8 cellular contexts compared by ENCODE assay signal in the genomic region with DNA sequence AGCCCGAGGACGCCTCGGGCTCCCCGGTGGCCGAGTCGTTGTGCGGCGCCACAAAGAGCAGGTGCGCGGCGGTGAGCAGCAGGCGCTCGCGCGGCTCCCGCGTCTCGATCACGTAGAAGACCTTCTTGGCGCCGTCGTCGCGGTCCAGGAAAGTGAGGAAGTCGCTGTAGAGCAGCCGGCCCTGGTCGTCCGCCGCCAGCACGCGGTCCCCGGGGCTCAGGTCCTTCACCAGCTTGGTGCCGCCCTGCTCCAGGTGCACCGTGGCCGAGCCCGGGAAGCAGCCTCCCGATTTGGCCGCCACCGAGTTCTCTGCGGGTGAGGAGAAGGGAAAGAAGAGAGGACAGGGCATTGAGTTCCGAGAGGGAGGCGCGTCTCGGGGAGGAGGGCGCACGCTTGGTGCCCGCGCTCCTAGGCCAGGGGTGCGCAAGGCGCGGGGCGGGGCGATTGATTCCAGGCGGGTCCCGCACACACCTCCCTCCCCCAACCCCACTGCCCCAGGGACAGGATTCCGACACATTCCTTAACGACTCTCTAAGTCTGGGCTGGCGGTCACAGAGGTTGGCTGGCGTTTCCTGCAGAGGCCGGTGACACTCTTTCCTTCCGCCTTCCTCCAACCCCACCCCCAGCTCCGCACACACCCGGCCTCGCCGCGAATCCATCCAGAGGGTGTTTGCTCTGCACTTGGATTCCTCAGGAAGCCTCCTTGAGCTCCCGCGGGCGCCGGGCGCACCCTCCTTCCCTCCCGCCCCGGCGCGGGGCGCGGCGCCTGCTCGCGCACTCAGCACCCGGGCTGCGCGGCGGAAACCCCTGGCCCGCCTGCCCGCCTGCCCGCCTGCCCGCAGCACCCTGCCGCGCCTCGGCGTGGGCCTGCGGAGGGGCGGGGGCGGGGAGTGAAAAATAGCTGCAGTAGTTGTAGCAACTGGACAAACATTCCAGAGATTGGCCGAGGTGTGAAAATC. TPM values are rescaled to one million over a fixed set of nuclear protein-coding genes. Genes with fewer than 3 reads are reported as not detected.
DNase-seq lines count a peak whose midpoint lies in the region; ATAC-seq and TF ChIP-seq lines count a peak whose summit lies in the region.

No MANE protein-coding gene starts in this region.

- ATAC-seq in SK-N-SH treated with all-trans-retinoic acid at 6 μM for 48 hours (no peak), T-helper 17 cell (no peak), right cardiac atrium (peak; percentile 9 to 28), HG02571 (IDR thresholded peaks at IDR 0.05; ENCODE audit: unreplicated experiment) (no peak)

- H3K4me3 Mint-ChIP-seq in T-helper 17 cell: peak overlapping the region; percentile 76

- 6% methylated on average over 69 of the region's 96 CpGs for WGBS in SK-N-SH (ENCODE audit: low lambda C conversion rate)
- under 1% methylated on average over 96 of the region's 96 CpGs for WGBS in right cardiac atrium
- 2% methylated on average over 68 of the region's 96 CpGs for WGBS in smooth muscle cell (ENCODE audit: low lambda C conversion rate)

- peaks cover 93% of the 10 kb centered on the region for H3K27me3 ChIP-seq in SK-N-SH (ENCODE audit: insufficient read depth)
- no peaks in the 10 kb centered on the region for H3K27me3 ChIP-seq in right cardiac atrium (ENCODE audit: control insufficient read depth, insufficient read depth)
- peaks cover 97% of the 10 kb centered on the region for H3K27me3 ChIP-seq in smooth muscle cell (ENCODE audit: low read depth)
- peaks cover 12% of the 10 kb centered on the region for H3K27me3 ChIP-seq in SJCRH30

- no peak for TF ChIP-seq EP300 in SK-N-SH (IDR thresholded peaks at IDR 0.05; ENCODE audit: borderline replicate concordance in 1 of 2, low read depth in 1 of 2, low read length in 1 of 2)

- no peak for TF ChIP-seq RAD21 in SK-N-SH (IDR thresholded peaks at IDR 0.05; ENCODE audit: low read length)

- TF ChIP-seq CTCF in SK-N-SH (IDR thresholded peaks at IDR 0.05) (no peak), smooth muscle cell (IDR thresholded peaks at IDR 0.05; ENCODE audit: borderline replicate concordance, insufficient read depth, poor library complexity, severe bottlenecking) (no peak)

- H3K4me3 ChIP-seq in SK-N-SH (ENCODE audit: low read depth in 2 of 2, low read length in 1 of 2): peak overlapping the region in 1 of 2 experiments; percentile 21; a peak in 2 of 4 replicates
- H3K4me3 ChIP-seq in right cardiac atrium (ENCODE audit: low read length): peak overlapping the region; percentile 39
- H3K4me3 ChIP-seq in smooth muscle cell: peak overlapping the region; percentile 40
- no peak overlapping the region for H3K4me3 ChIP-seq in SJCRH30

- H4K20me1 ChIP-seq in SK-N-SH (ENCODE audit: insufficient read depth): no peaks in the 10 kb centered on the region
- no peaks in the 10 kb centered on the region for H4K20me1 ChIP-seq in smooth muscle cell (ENCODE audit: low read depth)

- DNase-seq in SK-N-SH (peak; percentile 66), T-helper 17 cell (no peak), right cardiac atrium (peak in 2 of 3 donors; percentile 40 to 53), smooth muscle cell (lab: John Stamatoyannopoulos, UW; ENCODE audit: unreplicated experiment) (no peak), foreskin melanocyte (no peak), SJCRH30 (no peak)

- H3K9ac ChIP-seq in SK-N-SH (no peak overlapping the region), smooth muscle cell (ENCODE audit: low read depth) (no peak overlapping the region)

- peaks cover 58% of the 10 kb centered on the region for H3K27me3 Mint-ChIP-seq in T-helper 17 cell

- peak overlapping the region; percentile 95; the same call in 1 of the 2 replicates for H3K4me2 ChIP-seq in SK-N-SH
- H3K4me2 ChIP-seq in smooth muscle cell: peak overlapping the region; percentile 90

- no peaks in the 10 kb centered on the region for H3K79me2 ChIP-seq in SK-N-SH (ENCODE audit: insufficient read depth)
- H3K79me2 ChIP-seq in smooth muscle cell (ENCODE audit: low read depth): no peaks in the 10 kb centered on the region

- H3K4me1 ChIP-seq in SK-N-SH (ENCODE audit: control insufficient read depth in 1 of 2, insufficient read depth in 2 of 2, low read depth in 1 of 2, low read length in 1 of 2) (peaks cover 0 to 16% of the 10 kb centered on the region in 2 experiments; a peak in 2 of 4 replicates), right cardiac atrium (ENCODE audit: control insufficient read depth, insufficient read depth, low read length) (peaks cover 6% of the 10 kb centered on the region), smooth muscle cell (ENCODE audit: low read depth) (peaks cover 28% of the 10 kb centered on the region), SJCRH30 (no peaks in the 10 kb centered on the region)

- H3K27ac ChIP-seq in SK-N-SH (ENCODE audit: low read depth in 2 of 2, low read length in 1 of 2) (no peak overlapping the region), right cardiac atrium (ENCODE audit: low read length) (no peak overlapping the region), smooth muscle cell (ENCODE audit: low read depth) (no peak overlapping the region), SJCRH30 (no peak overlapping the region)

- H3K9me3 ChIP-seq in SK-N-SH (no peaks in the 10 kb centered on the region), T-helper 17 cell (ENCODE audit: control insufficient read depth, low read length, poor library complexity, severe bottlenecking) (no peaks in the 10 kb centered on the region), right cardiac atrium (ENCODE audit: control insufficient read depth, low read length) (no peaks in the 10 kb centered on the region), smooth muscle cell (replicated peaks; ENCODE audit: low read depth) (no peaks in the 10 kb centered on the region), SJCRH30 (replicated peaks) (no peaks in the 10 kb centered on the region)

- H3K36me3 Mint-ChIP-seq in T-helper 17 cell (ENCODE audit: low read depth): no peaks in the 10 kb centered on the region

- H3K27ac Mint-ChIP-seq in T-helper 17 cell: no peak overlapping the region

- CTCF ChIA-PET in SK-N-SH (lab: Yijun Ruan, JAX): interaction anchor here (0.6 to 2.8 kb wide), 8 partner anchors 12 to 969 kb away, joined by 3 to 33 read pairs (median 4); no protein-coding TSS in a partner anchor

- H3K9me2 ChIP-seq in SK-N-SH: no peaks in the 10 kb centered on the region

- H2AFZ ChIP-seq in SK-N-SH (ENCODE audit: low read depth) (no peak overlapping the region), smooth muscle cell (ENCODE audit: low read depth) (no peak overlapping the region)

- H3K4me1 Mint-ChIP-seq in T-helper 17 cell: peaks cover 4% of the 10 kb centered on the region

- peaks cover 4% of the 10 kb centered on the region for H3F3A ChIP-seq in SK-N-SH (replicated peaks; ENCODE audit: insufficient read depth)
- no peaks in the 10 kb centered on the region for H3F3A ChIP-seq in smooth muscle cell (ENCODE audit: low read depth)

- no peaks in the 10 kb centered on the region for H3K36me3 ChIP-seq in SK-N-SH (replicated peaks in 1 of 2; ENCODE audit: control insufficient read depth in 1 of 2, insufficient read depth in 2 of 2, low read length in 1 of 2)
- no peaks in the 10 kb centered on the region for H3K36me3 ChIP-seq in smooth muscle cell (ENCODE audit: low read depth)
- H3K36me3 ChIP-seq in SJCRH30: no peaks in the 10 kb centered on the region

- intact Hi-C loops in right cardiac atrium (cut with DNase I): no loop called here

- POLR2A ChIA-PET in SK-N-SH (lab: Yijun Ruan, JAX): no interaction called here

TF ChIP-seq in SK-N-SH, 30 proteins besides CTCF, POLR2A, EP300 and RAD21:
- TF ChIP-seq EZH2phosphoT487 (IDR thresholded peaks at IDR 0.05; ENCODE audit: borderline replicate concordance, low read depth) (peak; percentile 5; the same call in 1 of the 2 replicates), FOXM1 (IDR thresholded peaks at IDR 0.05; ENCODE audit: low read depth) (no peak)

TF ChIP-seq in SK-N-SH treated with all-trans-retinoic acid at 6 μM for 48 hours, 23 proteins besides CTCF, POLR2A, EP300 and RAD21 (continues in another document):
- TF ChIP-seq CSRNP3 (CRISPR knock-in tag; IDR thresholded peaks at IDR 0.05) (no peak), ZNF8 (CRISPR knock-in tag; IDR thresholded peaks at IDR 0.05) (no peak), TCF4 (CRISPR knock-in tag; IDR thresholded peaks at IDR 0.05; ENCODE audit: borderline replicate concordance) (no peak), ESRRG (CRISPR knock-in tag; IDR thresholded peaks at IDR 0.05) (no peak), ZFP3 (CRISPR knock-in tag; IDR thresholded peaks at IDR 0.05) (no peak), BACH2 (CRISPR knock-in tag; IDR thresholded peaks at IDR 0.05; ENCODE audit: borderline replicate concordance) (no peak), SNAI2 (CRISPR knock-in tag; IDR thresholded peaks at IDR 0.05) (no peak), ISL1 (CRISPR knock-in tag; IDR thresholded peaks at IDR 0.05) (no peak), PPARA (CRISPR knock-in tag; IDR thresholded peaks at IDR 0.05; ENCODE audit: borderline replicate concordance) (no peak), ZC3H10 (CRISPR knock-in tag; IDR thresholded peaks at IDR 0.05) (no peak)

RNA-seq across cellular contexts. Expression of gene SHH, which starts 8.6 kb away (rescaled TPM):
- polyA plus RNA-seq in SK-N-SH (2012; rRNA removed): not detected in 2 replicates
- polyA plus RNA-seq in SK-N-SH (2012; cell fraction: cytosol; rRNA removed): not detected in 2 replicates
- not detected in 2 replicates for polyA plus RNA-seq in SK-N-SH (2012; cell fraction: nucleus; rRNA removed)
- not detected for total RNA-seq in T-helper 17 cell
- not detected for total RNA-seq in right cardiac atrium
- not detected for polyA plus RNA-seq in right cardiac atrium
- 0.27 TPM in 1 of 2 replicates, not detected in the other for total RNA-seq in smooth muscle cell
- 0.20 TPM in 1 of 2 replicates, not detected in the other for polyA plus RNA-seq in smooth muscle cell
- total RNA-seq in SJCRH30 (2014; rRNA removed; shearing (Covaris generic)): not detected in 2 replicates

Comparison
In these comparisons a context has a peak if more than half of its experiments do, and no peak if none do; other contexts are left out.
1. DNase-seq: peak in SK-N-SH (single experiment) and right cardiac atrium (2 of 3); none in T-helper 17 cell (0 of 3), smooth muscle cell (single experiment), foreskin melanocyte (single experiment) and SJCRH30 (0 of 2).
2. ATAC-seq: peak in right cardiac atrium (2 of 2); none in SK-N-SH treated with all-trans-retinoic acid at 6 μM for 48 hours (single experiment), T-helper 17 cell (single experiment) and HG02571 (single experiment).